18 cellular contexts compared by ENCODE assay signal in genomic region chr2:27909901-27910300, GRCh38. TPM values are rescaled to one million over a fixed set of nuclear protein-coding genes. Genes with fewer than 3 reads are reported as not detected.
DNase-seq lines count a peak whose midpoint lies in the region; ATAC-seq and TF ChIP-seq lines count a peak whose summit lies in the region.
"Had no signal": no experiment of that assay in that cellular context is flagged by ENCODE, and none has a peak within 500 bp of the region (broad histone marks: within the 10 kb centered on the region; RNA-seq: fewer than 3 reads in every experiment).

No MANE protein-coding gene starts in this region.

- H3K36me3 ChIP-seq in CD4-positive, CD25-positive, alpha-beta regulatory T cell (ENCODE audit: control insufficient read depth, insufficient read depth, low read length) = peaks cover 3% of the 10 kb centered on the region

- H3K27ac ChIP-seq in CD4-positive, CD25-positive, alpha-beta regulatory T cell (ENCODE audit: insufficient read depth, low read length, poor library complexity, severe bottlenecking) = no peak overlapping the region
- H3K27ac ChIP-seq: 22Rv1, BLaER1, C4-2B had no signal

- no peak overlapping the region for H3K4me3 ChIP-seq in CD4-positive, CD25-positive, alpha-beta regulatory T cell (ENCODE audit: low read depth, low read length)
- H3K4me3 ChIP-seq: BLaER1, GM23338 had no signal

- H3K27ac Mint-ChIP-seq in CD4-positive, CD25-positive, alpha-beta regulatory T cell = peak overlapping the region in 2 of 3 donors; percentile 16 to 36
- H3K27ac Mint-ChIP-seq in activated naive CD4-positive, alpha-beta T cell treated with anti-CD3 and anti-CD28 coated beads, Interleukin-2, amount 50 U/mL, for 72 hours = no peak overlapping the region
- H3K27ac Mint-ChIP-seq in activated T-helper 2 cell treated with anti-CD3 and anti-CD28 coated beads, Interferon-gamma antibody, Interleukin-2, Interleukin-4, amounts not matched to agents 10 μg/mL and 5 μg/mL and 100 μg/mL, durations not matched to agents 14 hours and 24 hours and 36 hours = no peak overlapping the region
- H3K27ac Mint-ChIP-seq: B cell; CD4-positive, alpha-beta T cell; GM23338 had no signal

- in situ Hi-C loops in SK-MEL-5 (cut with HindIII; ENCODE audit: low pct_unique_long_range_greater_than_20kb, low sequenced_read_pairs) = no loop called here

- no peak for ATAC-seq in CD4-positive, CD25-positive, alpha-beta regulatory T cell (ENCODE audit: low read depth in 2 of 2)
- ATAC-seq in SK-N-SH treated with all-trans-retinoic acid at 6 μM for 48 hours = no peak
- ATAC-seq in activated naive CD4-positive, alpha-beta T cell treated with anti-CD3 and anti-CD28 coated beads, Interleukin-2, amount 50 U/mL, for 72 hours = no peak
- ATAC-seq: GM23338 had no signal

- H3K4me1 ChIP-seq in CD4-positive, CD25-positive, alpha-beta regulatory T cell (ENCODE audit: control insufficient read depth, insufficient read depth, low read length, poor library complexity, severe bottlenecking) = no peaks in the 10 kb centered on the region

- H3K9me3 Mint-ChIP-seq in CD4-positive, CD25-positive, alpha-beta regulatory T cell = peaks cover 0 to 3% (median 0%) of the 10 kb centered on the region in 7 donors
- peaks cover 0 to 3% of the 10 kb centered on the region in 2 donors for H3K9me3 Mint-ChIP-seq in activated naive CD4-positive, alpha-beta T cell treated with anti-CD3 and anti-CD28 coated beads, Interleukin-2, amount 50 U/mL, for 72 hours
- peaks cover 4% of the 10 kb centered on the region for H3K9me3 Mint-ChIP-seq in activated T-helper 2 cell treated with anti-CD3 and anti-CD28 coated beads, Interferon-gamma antibody, Interleukin-2, Interleukin-4, amounts not matched to agents 10 μg/mL and 5 μg/mL and 100 μg/mL, durations not matched to agents 14 hours and 24 hours and 36 hours
- H3K9me3 Mint-ChIP-seq: CD4-positive, alpha-beta T cell; CD8-positive, alpha-beta memory T cell; GM23338 had no signal

- TF ChIP-seq POLR2A in erythroblast (IDR thresholded peaks at IDR 0.05; ENCODE audit: low read length) = no peak

- H3K4me1 Mint-ChIP-seq in CD4-positive, CD25-positive, alpha-beta regulatory T cell = peaks cover 17 to 53% (median 30%) of the 10 kb centered on the region in 4 donors
- H3K4me1 Mint-ChIP-seq in activated T-helper 2 cell treated with anti-CD3 and anti-CD28 coated beads, Interferon-gamma antibody, Interleukin-2, Interleukin-4, amounts not matched to agents 10 μg/mL and 5 μg/mL and 100 μg/mL, durations not matched to agents 14 hours and 24 hours and 36 hours (ENCODE audit: low read depth) = peaks cover 34% of the 10 kb centered on the region

- no peaks in the 10 kb centered on the region for H3K9me3 ChIP-seq in CD4-positive, CD25-positive, alpha-beta regulatory T cell (ENCODE audit: control insufficient read depth in 2 of 2, low read length in 2 of 2)
- H3K9me3 ChIP-seq: BLaER1 had no signal

- no peaks in the 10 kb centered on the region for H3K27me3 Mint-ChIP-seq in CD4-positive, CD25-positive, alpha-beta regulatory T cell
- H3K27me3 Mint-ChIP-seq in activated T-helper 2 cell treated with anti-CD3 and anti-CD28 coated beads, Interferon-gamma antibody, Interleukin-2, Interleukin-4, amounts not matched to agents 10 μg/mL and 5 μg/mL and 100 μg/mL, durations not matched to agents 14 hours and 24 hours and 36 hours (ENCODE audit: low read depth) = no peaks in the 10 kb centered on the region
- H3K27me3 Mint-ChIP-seq: B cell; CD4-positive, alpha-beta T cell; CD8-positive, alpha-beta memory T cell had no signal

- intact Hi-C loops in activated T-helper 2 cell treated with anti-CD3 and anti-CD28 coated beads, Interferon-gamma antibody, Interleukin-2, Interleukin-4, amounts not matched to agents 10 μg/mL and 5 μg/mL and 100 μg/mL, durations not matched to agents 14 hours and 24 hours and 36 hours (cut with micrococcal nuclease) = no loop called here

- H3K27me3 ChIP-seq in CD4-positive, CD25-positive, alpha-beta regulatory T cell (ENCODE audit: control insufficient read depth, insufficient read depth, low read length) = no peaks in the 10 kb centered on the region
- H3K27me3 ChIP-seq: BLaER1 had no signal

- DNase-seq in CD4-positive, CD25-positive, alpha-beta regulatory T cell = no peak
- DNase-seq in SK-MEL-5 (ENCODE audit: low read depth, low spot score) (peak; percentile 85), erythroblast (lab: John Stamatoyannopoulos, UW) (peak; percentile 13 to 67), pons (ENCODE audit: low spot score) (peak; percentile 49)
- DNase-seq in activated naive CD4-positive, alpha-beta T cell treated with Interleukin-2 at 50 U/mL for 16 hours = no peak
- DNase-seq in activated naive CD4-positive, alpha-beta T cell treated with anti-CD3 and anti-CD28 coated beads, Interleukin-2, amount 50 U/mL, for 72 hours (ENCODE audit: low spot score in 2 of 2) = no peak
- no peak for DNase-seq in activated T-helper 2 cell treated with anti-CD3 and anti-CD28 coated beads, Interferon-gamma antibody, Interleukin-2, Interleukin-4, amounts not matched to agents 10 μg/mL and 5 μg/mL and 100 μg/mL, durations not matched to agents 14 hours and 24 hours and 36 hours (ENCODE audit: low spot score)
- DNase-seq: CD4-positive, alpha-beta T cell; CD8-positive, alpha-beta memory T cell; DMS53; DMS79 treated with DMSO at 0.1 percent for 48 hours; HCEC 1CT had no signal

- H3K36me3 Mint-ChIP-seq in CD4-positive, CD25-positive, alpha-beta regulatory T cell = peaks cover 43% of the 10 kb centered on the region
- peaks cover 4 to 55% of the 10 kb centered on the region in 2 donors for H3K36me3 Mint-ChIP-seq in activated naive CD4-positive, alpha-beta T cell treated with anti-CD3 and anti-CD28 coated beads, Interleukin-2, amount 50 U/mL, for 72 hours
- peaks cover 62% of the 10 kb centered on the region for H3K36me3 Mint-ChIP-seq in activated T-helper 2 cell treated with anti-CD3 and anti-CD28 coated beads, Interferon-gamma antibody, Interleukin-2, Interleukin-4, amounts not matched to agents 10 μg/mL and 5 μg/mL and 100 μg/mL, durations not matched to agents 14 hours and 24 hours and 36 hours (ENCODE audit: low read depth)

- no peak overlapping the region for H3K4me3 Mint-ChIP-seq in CD4-positive, CD25-positive, alpha-beta regulatory T cell
- no peak overlapping the region for H3K4me3 Mint-ChIP-seq in activated T-helper 2 cell treated with anti-CD3 and anti-CD28 coated beads, Interferon-gamma antibody, Interleukin-2, Interleukin-4, amounts not matched to agents 10 μg/mL and 5 μg/mL and 100 μg/mL, durations not matched to agents 14 hours and 24 hours and 36 hours (ENCODE audit: low read depth)
- H3K4me3 Mint-ChIP-seq: B cell; CD4-positive, alpha-beta T cell; CD8-positive, alpha-beta memory T cell; GM23338 had no signal

TF ChIP-seq in SK-N-SH treated with all-trans-retinoic acid at 6 μM for 48 hours, 23 proteins besides CTCF, POLR2A, EP300 and RAD21 (continues in another document):
- TF ChIP-seq PPARA (CRISPR knock-in tag; IDR thresholded peaks at IDR 0.05; ENCODE audit: borderline replicate concordance) (no peak), ISL1 (CRISPR knock-in tag; IDR thresholded peaks at IDR 0.05) (no peak), CREB5 (CRISPR knock-in tag; IDR thresholded peaks at IDR 0.05; ENCODE audit: low read depth) (no peak), CSDC2 (CRISPR knock-in tag; IDR thresholded peaks at IDR 0.05) (no peak), RARB (CRISPR knock-in tag; IDR thresholded peaks at IDR 0.05) (no peak), SNAI2 (CRISPR knock-in tag; IDR thresholded peaks at IDR 0.05) (no peak), ZNF8 (CRISPR knock-in tag; IDR thresholded peaks at IDR 0.05) (no peak), OSR1 (CRISPR knock-in tag; IDR thresholded peaks at IDR 0.05) (no peak)

RNA-seq across cellular contexts. Expression of gene BABAM2, which starts 19.4 kb away (rescaled TPM):
- total RNA-seq in CD4-positive, CD25-positive, alpha-beta regulatory T cell = 42.9 TPM
- 10 to 100 TPM; 53.9 to 70.0 (median 58.8) TPM for polyA plus RNA-seq in CD4-positive, CD25-positive, alpha-beta regulatory T cell
- total RNA-seq in SK-MEL-5 (2014; rRNA removed; shearing (Covaris generic)) = 48.7 and 50.7 TPM in 2 replicates
- 46.2 and 58.8 TPM in 2 replicates for polyA plus RNA-seq in SK-MEL-5 (2015; cell fraction: cytosol; rRNA removed)
- polyA plus RNA-seq in SK-MEL-5 (2015; cell fraction: nucleus; rRNA removed) = 11.6 TPM in 2 replicates
- total RNA-seq in activated naive CD4-positive, alpha-beta T cell treated with anti-CD3 and anti-CD28 coated beads, Interleukin-2, amount 50 U/mL, for 72 hours = 10 to 100 TPM; 45.2 to 59.8 TPM
- 49.0 and 54.5 TPM in 2 replicates for total RNA-seq in activated T-helper 2 cell treated with anti-CD3 and anti-CD28 coated beads, Interferon-gamma antibody, Interleukin-2, Interleukin-4, amounts not matched to agents 10 μg/mL and 5 μg/mL and 100 μg/mL, durations not matched to agents 14 hours and 24 hours and 36 hours

RNA-seq across cellular contexts. Expression of gene RBKS, which starts 19.7 kb away (rescaled TPM):
- 25.3 TPM for total RNA-seq in CD4-positive, CD25-positive, alpha-beta regulatory T cell
- 1 to 10 TPM; 3.7 to 4.2 (median 3.9) TPM for polyA plus RNA-seq in CD4-positive, CD25-positive, alpha-beta regulatory T cell
- 1.6 and 2.4 TPM in 2 replicates for total RNA-seq in SK-MEL-5 (2014; rRNA removed; shearing (Covaris generic))
- 1.2 and 2.4 TPM in 2 replicates for polyA plus RNA-seq in SK-MEL-5 (2015; cell fraction: cytosol; rRNA removed)
- 0.86 and 1.0 TPM in 2 replicates for polyA plus RNA-seq in SK-MEL-5 (2015; cell fraction: nucleus; rRNA removed)
- 10 to 100 TPM in 1 of 2 donors, 1 to 10 TPM in 1; 1.5 to 12.1 TPM for total RNA-seq in activated naive CD4-positive, alpha-beta T cell treated with anti-CD3 and anti-CD28 coated beads, Interleukin-2, amount 50 U/mL, for 72 hours
- total RNA-seq in activated T-helper 2 cell treated with anti-CD3 and anti-CD28 coated beads, Interferon-gamma antibody, Interleukin-2, Interleukin-4, amounts not matched to agents 10 μg/mL and 5 μg/mL and 100 μg/mL, durations not matched to agents 14 hours and 24 hours and 36 hours = 1.8 and 3.0 TPM in 2 replicates

Comparison
In these comparisons a context has a peak if more than half of its experiments do, and no peak if none do; other contexts are left out.
1. DNase-seq: peak in SK-MEL-5 (single experiment), erythroblast (2 of 2) and pons (single experiment); none in CD4-positive, CD25-positive, alpha-beta regulatory T cell (0 of 3), activated naive CD4-positive, alpha-beta T cell treated with Interleukin-2 at 50 U/mL for 16 hours (single experiment), activated naive CD4-positive, alpha-beta T cell treated with anti-CD3 and anti-CD28 coated beads, Interleukin-2, amount 50 U/mL, for 72 hours (0 of 2) and activated T-helper 2 cell treated with anti-CD3 and anti-CD28 coated beads, Interferon-gamma antibody, Interleukin-2, Interleukin-4, amounts not matched to agents 10 μg/mL and 5 μg/mL and 100 μg/mL, durations not matched to agents 14 hours and 24 hours and 36 hours (single experiment).
2. H3K27ac Mint-ChIP-seq: peak in CD4-positive, CD25-positive, alpha-beta regulatory T cell (2 of 3); none in activated naive CD4-positive, alpha-beta T cell treated with anti-CD3 and anti-CD28 coated beads, Interleukin-2, amount 50 U/mL, for 72 hours (0 of 2) and activated T-helper 2 cell treated with anti-CD3 and anti-CD28 coated beads, Interferon-gamma antibody, Interleukin-2, Interleukin-4, amounts not matched to agents 10 μg/mL and 5 μg/mL and 100 μg/mL, durations not matched to agents 14 hours and 24 hours and 36 hours (single experiment).